24 cellular contexts compared by ENCODE assay signal in genomic region chr10:34565934-34566333, GRCh38.
DNase-seq lines count a peak whose midpoint lies in the region; ATAC-seq, FAIRE-seq and TF ChIP-seq lines count a peak whose summit lies in the region.
"Had no signal": no experiment of that assay in that cellular context is flagged by ENCODE, and none has a peak within 500 bp of the region (broad histone marks: within the 10 kb centered on the region; RNA-seq: fewer than 3 reads in every experiment).

No MANE protein-coding gene starts in this region.

- H3K4me1 ChIP-seq in astrocyte (ENCODE audit: insufficient read depth, low read length) (peaks cover 11% of the 10 kb centered on the region), skeletal muscle satellite cell (ENCODE audit: control insufficient read depth, insufficient read depth, low read length) (peaks cover 11% of the 10 kb centered on the region)

- intact Hi-C loops in posterior cingulate gyrus (cut with DNase I) = no loop called here

- H3K9ac ChIP-seq in astrocyte (ENCODE audit: low read length) (no peak overlapping the region), skeletal muscle satellite cell (ENCODE audit: low read depth, low read length) (no peak overlapping the region)

- DNase-seq in NCI-H748 (lab: John Stamatoyannopoulos, UW; ENCODE audit: unreplicated experiment) (peak; percentile 36), NCI-H748 treated with DMSO at 0.1 percent for 48 hours (lab: John Stamatoyannopoulos, UW) (no peak), astrocyte (ENCODE audit: low read depth) (peak; percentile 83), glutamatergic neuron (no peak), DMS153 treated with DMSO at 0.1 percent for 48 hours (lab: John Stamatoyannopoulos, UW; ENCODE audit: unreplicated experiment) (no peak), posterior cingulate gyrus (no peak)
- DNase-seq: activated CD8-positive, alpha-beta T cell treated with anti-CD3 and anti-CD28 coated beads for 36 hours; activated naive CD4-positive, alpha-beta T cell treated with anti-CD3 and anti-CD28 coated beads, Interleukin-2, amount 50 U/mL, for 16 hours; activated T-cell treated with anti-CD3 and anti-CD28 coated beads, Interleukin-2, amount 50 U/mL, for 24 hours; C1 segment of cervical spinal cord; DMS153; erythroblast; heart left ventricle; islet precursor cell; natural killer cell had no signal

- H2AFZ ChIP-seq in astrocyte (ENCODE audit: low read depth, low read length) = no peak overlapping the region

- peaks cover 12% of the 10 kb centered on the region for H3K4me1 Mint-ChIP-seq in astrocyte (ENCODE audit: low read depth, unreplicated experiment)
- H3K4me1 Mint-ChIP-seq in glutamatergic neuron (ENCODE audit: low read depth, unreplicated experiment) = peaks cover 35% of the 10 kb centered on the region
- H3K4me1 Mint-ChIP-seq: IgD-negative memory B cell; natural killer cell; stimulated activated memory B cell treated with anti-CD40 and anti-IgM and Interleukin-4, amounts not matched to agents 10 μg/mL and 1 μg/mL and 100 μg/mL, for 72 hours had no signal

- H3K27ac Mint-ChIP-seq in astrocyte (ENCODE audit: unreplicated experiment) (no peak overlapping the region), glutamatergic neuron (ENCODE audit: unreplicated experiment) (peak overlapping the region; percentile 71)
- H3K27ac Mint-ChIP-seq: activated CD8-positive, alpha-beta T cell treated with anti-CD3 and anti-CD28 coated beads for 36 hours; activated T-cell treated with anti-CD3 and anti-CD28 coated beads, Interleukin-2, amount 50 U/mL, for 24 hours; dendritic cell treated with granulocyte-macrophage colony-stimulating factor and Interleukin-4, amounts not matched to agents 40 ng/mL and 50 ng/mL, for 4 days; IgD-negative memory B cell; natural killer cell; stimulated activated memory B cell treated with anti-CD40 and anti-IgM and Interleukin-4, amounts not matched to agents 10 μg/mL and 1 μg/mL and 100 μg/mL, for 72 hours had no signal

- H3K9me3 Mint-ChIP-seq in astrocyte (ENCODE audit: unreplicated experiment) = no peaks in the 10 kb centered on the region
- H3K9me3 Mint-ChIP-seq in glutamatergic neuron (ENCODE audit: unreplicated experiment) = no peaks in the 10 kb centered on the region
- H3K9me3 Mint-ChIP-seq: activated CD8-positive, alpha-beta T cell treated with anti-CD3 and anti-CD28 coated beads for 36 hours; activated T-cell treated with anti-CD3 and anti-CD28 coated beads, Interleukin-2, amount 50 U/mL, for 24 hours; dendritic cell treated with granulocyte-macrophage colony-stimulating factor and Interleukin-4, amounts not matched to agents 40 ng/mL and 50 ng/mL, for 4 days; IgD-negative memory B cell; natural killer cell; stimulated activated memory B cell treated with anti-CD40 and anti-IgM and Interleukin-4, amounts not matched to agents 10 μg/mL and 1 μg/mL and 100 μg/mL, for 72 hours had no signal

- no peaks in the 10 kb centered on the region for H3K36me3 ChIP-seq in astrocyte (ENCODE audit: insufficient read depth, low read length)
- H3K36me3 ChIP-seq in skeletal muscle satellite cell (ENCODE audit: insufficient read depth, low read length) = no peaks in the 10 kb centered on the region
- H3K36me3 ChIP-seq: heart left ventricle, tibial nerve, WERI-Rb-1 had no signal

- FAIRE-seq in astrocyte (lab: Jason Lieb, UNC) = peak; percentile 39

- peaks cover 3% of the 10 kb centered on the region for H3K79me2 ChIP-seq in astrocyte (ENCODE audit: insufficient read depth, low read length)

- no peak for ATAC-seq in HG02981 (IDR thresholded peaks at IDR 0.05; ENCODE audit: unreplicated experiment)
- ATAC-seq: activated CD8-positive, alpha-beta T cell treated with anti-CD3 and anti-CD28 coated beads for 36 hours; heart left ventricle; natural killer cell; Right ventricle myocardium inferior; stimulated activated memory B cell treated with anti-CD40 and anti-IgM and Interleukin-4, amounts not matched to agents 10 μg/mL and 1 μg/mL and 100 μg/mL, for 72 hours had no signal

- H3K9me3 ChIP-seq in astrocyte (ENCODE audit: insufficient read depth, low read depth, low read length) (no peaks in the 10 kb centered on the region), skeletal muscle satellite cell (replicated peaks; ENCODE audit: low read length) (no peaks in the 10 kb centered on the region)
- H3K9me3 ChIP-seq: heart left ventricle, tibial nerve had no signal

- H3K36me3 Mint-ChIP-seq in astrocyte (ENCODE audit: low read depth, unreplicated experiment) (no peaks in the 10 kb centered on the region), glutamatergic neuron (ENCODE audit: unreplicated experiment) (no peaks in the 10 kb centered on the region)
- H3K36me3 Mint-ChIP-seq: natural killer cell; stimulated activated memory B cell treated with anti-CD40 and anti-IgM and Interleukin-4, amounts not matched to agents 10 μg/mL and 1 μg/mL and 100 μg/mL, for 72 hours had no signal

- H3K27me3 Mint-ChIP-seq in astrocyte (ENCODE audit: low read depth, unreplicated experiment) = no peaks in the 10 kb centered on the region
- peaks cover 5% of the 10 kb centered on the region for H3K27me3 Mint-ChIP-seq in glutamatergic neuron (ENCODE audit: unreplicated experiment)
- H3K27me3 Mint-ChIP-seq: activated CD8-positive, alpha-beta T cell treated with anti-CD3 and anti-CD28 coated beads for 36 hours; dendritic cell treated with granulocyte-macrophage colony-stimulating factor and Interleukin-4, amounts not matched to agents 40 ng/mL and 50 ng/mL, for 4 days; IgD-negative memory B cell; stimulated activated memory B cell treated with anti-CD40 and anti-IgM and Interleukin-4, amounts not matched to agents 10 μg/mL and 1 μg/mL and 100 μg/mL, for 72 hours had no signal

- H3K4me3 ChIP-seq in astrocyte (ENCODE audit: insufficient read depth, low read depth, low read length) (no peak overlapping the region), skeletal muscle satellite cell (ENCODE audit: low read length) (no peak overlapping the region)
- H3K4me3 ChIP-seq: heart left ventricle, tibial nerve had no signal

- H4K20me1 ChIP-seq in astrocyte (ENCODE audit: insufficient read depth, low read length) = peaks cover 2% of the 10 kb centered on the region

- no peak overlapping the region for H3K27ac ChIP-seq in astrocyte (ENCODE audit: low read depth, low read length)
- H3K27ac ChIP-seq: 22Rv1, heart left ventricle, tibial nerve had no signal

- H3K4me2 ChIP-seq in astrocyte (ENCODE audit: low read length) (peak overlapping the region; percentile 6), skeletal muscle satellite cell (ENCODE audit: low read length) (peak overlapping the region; percentile 28)

- no peaks in the 10 kb centered on the region for H3K27me3 ChIP-seq in astrocyte (ENCODE audit: insufficient read depth, low read length)
- H3K27me3 ChIP-seq in skeletal muscle satellite cell (ENCODE audit: control insufficient read depth, insufficient read depth, low read length) = no peaks in the 10 kb centered on the region
- H3K27me3 ChIP-seq: heart left ventricle, tibial nerve had no signal

- H3K4me3 Mint-ChIP-seq in astrocyte (ENCODE audit: unreplicated experiment) = no peak overlapping the region
- H3K4me3 Mint-ChIP-seq in glutamatergic neuron (ENCODE audit: unreplicated experiment) = peak overlapping the region; percentile 4
- H3K4me3 Mint-ChIP-seq: activated CD8-positive, alpha-beta T cell treated with anti-CD3 and anti-CD28 coated beads for 36 hours; activated T-cell treated with anti-CD3 and anti-CD28 coated beads, Interleukin-2, amount 50 U/mL, for 24 hours; dendritic cell treated with granulocyte-macrophage colony-stimulating factor and Interleukin-4, amounts not matched to agents 40 ng/mL and 50 ng/mL, for 4 days; IgD-negative memory B cell; natural killer cell; stimulated activated memory B cell treated with anti-CD40 and anti-IgM and Interleukin-4, amounts not matched to agents 10 μg/mL and 1 μg/mL and 100 μg/mL, for 72 hours had no signal

- TF ChIP-seq CTCF in astrocyte (IDR thresholded peaks at IDR 0.05; ENCODE audit: insufficient read depth, low read depth, low read length) (no peak), glutamatergic neuron (IDR thresholded peaks at IDR 0.05; ENCODE audit: partially characterized antibody, unreplicated experiment) (no peak)

Comparison
In these comparisons a context has a peak if more than half of its experiments do, and no peak if none do; other contexts are left out.
1. DNase-seq: peak in NCI-H748 (single experiment) and astrocyte (single experiment); none in NCI-H748 treated with DMSO at 0.1 percent for 48 hours (single experiment), glutamatergic neuron (single experiment), DMS153 treated with DMSO at 0.1 percent for 48 hours (single experiment) and posterior cingulate gyrus (0 of 10).